In genomic region chr14:103428732-103429556, GRCh38 we compare ENCODE assay signal across 1 cellular context.
TF ChIP-seq lines count a peak whose summit lies in the region.

No MANE protein-coding gene starts in this region.

TF ChIP-seq in SK-N-SH treated with all-trans-retinoic acid at 6 μM for 48 hours, 23 proteins besides CTCF, POLR2A, EP300 and RAD21 (continued from another document):
- TF ChIP-seq CSRNP3 (CRISPR knock-in tag; IDR thresholded peaks at IDR 0.05) (0 out of 2 replicates have a peak, but pooled peaks have one; percentile 29), PPARA (CRISPR knock-in tag; IDR thresholded peaks at IDR 0.05; ENCODE audit: borderline replicate concordance) (no peak), TSHZ2 (CRISPR knock-in tag; IDR thresholded peaks at IDR 0.05) (no peak), ZNF70 (CRISPR knock-in tag; IDR thresholded peaks at IDR 0.05) (no peak), ISL1 (CRISPR knock-in tag; IDR thresholded peaks at IDR 0.05) (peak; percentile 68), CSDC2 (CRISPR knock-in tag; IDR thresholded peaks at IDR 0.05) (no peak), PATZ1 (CRISPR knock-in tag; IDR thresholded peaks at IDR 0.05; ENCODE audit: borderline replicate concordance) (0 out of 2 replicates have a peak, but pooled peaks have one; percentile 37), ZFP3 (CRISPR knock-in tag; IDR thresholded peaks at IDR 0.05) (peak; percentile 32; the same call in 1 of the 2 replicates), ARNTL (CRISPR knock-in tag; IDR thresholded peaks at IDR 0.05; ENCODE audit: borderline replicate concordance, low read depth) (no peak), TOX (CRISPR knock-in tag; IDR thresholded peaks at IDR 0.05; ENCODE audit: borderline replicate concordance) (no peak), ZC3H10 (CRISPR knock-in tag; IDR thresholded peaks at IDR 0.05) (no peak), ZFP30 (CRISPR knock-in tag; IDR thresholded peaks at IDR 0.05) (no peak)
